In the genomic region with DNA sequence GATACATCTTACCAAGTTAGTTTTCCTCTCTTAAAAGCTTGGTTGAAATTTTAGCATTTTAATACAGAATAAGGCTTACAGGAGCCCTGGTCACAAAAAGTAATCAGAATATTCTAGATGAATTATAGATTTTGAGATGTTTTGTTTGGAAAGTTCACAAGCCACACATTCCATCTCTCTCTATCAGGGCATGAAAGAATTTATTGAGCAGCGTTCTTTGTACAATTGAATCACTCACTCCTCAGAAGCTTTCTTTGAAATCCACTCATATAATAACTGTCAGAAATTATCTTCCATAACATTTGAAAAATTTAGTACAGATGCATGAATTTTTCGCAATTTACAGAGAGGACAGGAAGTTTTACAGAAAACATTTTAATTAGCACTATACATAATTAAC, we compare ENCODE assay signal across 16 cellular contexts.
DNase-seq lines count a peak whose midpoint lies in the region; ATAC-seq lines count a peak whose summit lies in the region.
"Had no signal": no experiment of that assay in that cellular context is flagged by ENCODE, and none has a peak within 500 bp of the region (broad histone marks: within the 10 kb centered on the region; RNA-seq: fewer than 3 reads in every experiment).

No MANE protein-coding gene starts in this region.

- ATAC-seq in HG02678 (IDR thresholded peaks at IDR 0.05; ENCODE audit: unreplicated experiment): no peak
- ATAC-seq: CD8-positive, alpha-beta T cell had no signal

- peak; percentile 12 for DNase-seq in AG08396 (ENCODE audit: low spot score)
- DNase-seq in NCI-H226: peak; percentile 41
- DNase-seq in astrocyte of the hippocampus (ENCODE audit: low read depth, low spot score): peak; percentile 19
- DNase-seq in iris pigment epithelial cell (ENCODE audit: low read depth): peak; percentile 41
- DNase-seq in retina: no peak
- no peak for DNase-seq in NCI-H2081 (lab: John Stamatoyannopoulos, UW)
- DNase-seq in superior temporal gyrus (ENCODE audit: extremely low spot score): no peak
- DNase-seq: 8988T; Caco-2; CD4-positive, CD25-positive, alpha-beta regulatory T cell; CD8-positive, alpha-beta T cell; DMS153; DND-41; GOT3; HFFc6 had no signal

Comparison
In these comparisons a context has a peak if more than half of its experiments do, and no peak if none do; other contexts are left out.
1. DNase-seq: peak in AG08396 (single experiment), NCI-H226 (single experiment), astrocyte of the hippocampus (single experiment) and iris pigment epithelial cell (single experiment); none in retina (single experiment), NCI-H2081 (0 of 2) and superior temporal gyrus (single experiment).